Comparison of ENCODE assay signal across 33 cellular contexts in the genomic region with DNA sequence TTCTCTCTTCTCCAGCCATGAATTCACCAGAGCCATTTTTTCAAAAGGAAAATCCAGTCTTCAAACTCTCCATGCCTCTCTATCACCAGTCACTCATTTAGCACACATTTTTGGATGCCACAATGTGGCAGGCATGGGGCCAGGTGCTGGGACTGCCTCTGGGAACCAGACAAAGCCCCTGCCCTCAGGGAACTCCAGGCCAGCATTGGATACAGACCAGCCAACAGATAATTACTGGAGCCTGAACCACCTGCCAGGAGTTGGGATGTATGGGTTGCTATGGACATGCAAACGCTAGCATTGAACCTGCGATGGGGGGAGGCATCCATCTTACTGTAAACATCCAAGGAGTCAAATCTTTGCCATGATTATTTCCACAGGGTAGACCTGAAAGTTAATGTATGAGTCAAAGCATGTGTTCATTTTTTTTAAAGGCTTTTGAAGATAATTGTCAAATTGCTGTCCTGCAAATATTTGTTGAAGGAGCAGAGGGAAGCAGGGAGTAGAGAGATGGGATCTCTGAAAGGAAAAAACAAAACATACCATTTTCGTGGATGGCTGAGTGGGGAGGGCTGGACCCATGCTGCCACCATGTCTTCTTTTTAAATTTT. TPM values are rescaled to one million over a fixed set of nuclear protein-coding genes. Genes with fewer than 3 reads are reported as not detected.
A peak's percentile ranks its signal among the peaks of the same experiment; 100 is the strongest.
DNase-seq lines count a peak whose midpoint lies in the region; ATAC-seq and TF ChIP-seq lines count a peak whose summit lies in the region.
"Had no signal": no experiment of that assay in that cellular context is flagged by ENCODE, and none has a peak within 500 bp of the region (broad histone marks: within the 10 kb centered on the region; RNA-seq: fewer than 3 reads in every experiment).

No MANE protein-coding gene starts in this region.

- H3K36me3 Mint-ChIP-seq in GM23338 (ENCODE audit: low read depth) (peaks cover 4% of the 10 kb centered on the region), HFFc6 (ENCODE audit: low read depth) (no peaks in the 10 kb centered on the region)
- H3K36me3 Mint-ChIP-seq: activated CD8-positive, alpha-beta memory T cell treated with anti-CD3 and anti-CD28 coated beads, Interleukin-2, amount 10 ng/mL, durations not matched to agents 7 days and 5 days; activated naive CD8-positive, alpha-beta T cell treated with anti-CD3 and anti-CD28 coated beads for 36 hours; stimulated activated memory B cell treated with anti-CD40 and anti-IgM and Interleukin-4, amounts not matched to agents 10 μg/mL and 1 μg/mL and 100 μg/mL, for 72 hours; T-cell had no signal

- no peak overlapping the region for H2AFZ ChIP-seq in GM23338
- H2AFZ ChIP-seq: hepatocyte had no signal

- H3F3A ChIP-seq in GM23338 (replicated peaks; ENCODE audit: low read depth): 0 out of 2 replicates have a peak, but pooled peaks cover 4% of the 10 kb centered on the region

- H3K27ac Mint-ChIP-seq in GM23338 (peak overlapping the region; percentile 2; the same call in 1 of the 2 replicates), HFFc6 (no peak overlapping the region)
- H3K27ac Mint-ChIP-seq: activated B cell treated with CpG ODN at 0.5 μM for 24 hours; activated CD8-positive, alpha-beta memory T cell treated with anti-CD3 and anti-CD28 coated beads, Interleukin-2, amount 10 ng/mL, durations not matched to agents 7 days and 5 days; activated naive CD8-positive, alpha-beta T cell treated with anti-CD3 and anti-CD28 coated beads for 36 hours; CD4-positive, alpha-beta T cell; nephron; stimulated activated memory B cell treated with anti-CD40 and anti-IgM and Interleukin-4, amounts not matched to agents 10 μg/mL and 1 μg/mL and 100 μg/mL, for 72 hours; T-cell had no signal

- H3K4me2 ChIP-seq in GM23338: peak overlapping the region; percentile 65
- H3K4me2 ChIP-seq: hepatocyte had no signal

- H3K4me1 Mint-ChIP-seq in GM23338: peaks cover 7% of the 10 kb centered on the region
- no peaks in the 10 kb centered on the region for H3K4me1 Mint-ChIP-seq in HFFc6 (ENCODE audit: low read depth)
- H3K4me1 Mint-ChIP-seq: activated B cell treated with CpG ODN at 0.5 μM for 24 hours; activated CD8-positive, alpha-beta memory T cell treated with anti-CD3 and anti-CD28 coated beads, Interleukin-2, amount 10 ng/mL, durations not matched to agents 7 days and 5 days; activated naive CD8-positive, alpha-beta T cell treated with anti-CD3 and anti-CD28 coated beads for 36 hours; nephron; stimulated activated memory B cell treated with anti-CD40 and anti-IgM and Interleukin-4, amounts not matched to agents 10 μg/mL and 1 μg/mL and 100 μg/mL, for 72 hours; T-cell had no signal

- no peaks in the 10 kb centered on the region for H3K9me2 ChIP-seq in GM23338 (ENCODE audit: insufficient read depth)

- H4K20me1 ChIP-seq in GM23338 (replicated peaks; ENCODE audit: insufficient read depth): no peaks in the 10 kb centered on the region

- no peaks in the 10 kb centered on the region for H3K36me3 ChIP-seq in GM23338 (ENCODE audit: insufficient read depth)
- H3K36me3 ChIP-seq: cardiac muscle cell, colonic mucosa, gastroesophageal sphincter, SJCRH30, transverse colon had no signal

- peak overlapping the region; percentile 17; the same call in 1 of the 2 replicates for H3K27ac ChIP-seq in 22Rv1
- H3K27ac ChIP-seq in GM23338 (ENCODE audit: low read depth): no peak overlapping the region
- H3K27ac ChIP-seq: cardiac muscle cell, colonic mucosa, gastroesophageal sphincter, hepatocyte, SJCRH30, transverse colon had no signal

- H3K9me3 Mint-ChIP-seq in GM23338 (peaks cover 10% of the 10 kb centered on the region), HFFc6 (no peaks in the 10 kb centered on the region)
- H3K9me3 Mint-ChIP-seq: activated B cell treated with CpG ODN at 0.5 μM for 24 hours; activated naive CD8-positive, alpha-beta T cell treated with anti-CD3 and anti-CD28 coated beads for 36 hours; activated T-cell treated with anti-CD3 and anti-CD28 coated beads, Interleukin-2, amount 50 U/mL, for 4 hours; CD4-positive, alpha-beta T cell; stimulated activated memory B cell treated with anti-CD40 and anti-IgM and Interleukin-4, amounts not matched to agents 10 μg/mL and 1 μg/mL and 100 μg/mL, for 72 hours; T-cell had no signal

- no peak overlapping the region for H3K4me3 Mint-ChIP-seq in GM23338
- H3K4me3 Mint-ChIP-seq in HFFc6: no peak overlapping the region
- H3K4me3 Mint-ChIP-seq: activated B cell treated with CpG ODN at 0.5 μM for 24 hours; activated CD8-positive, alpha-beta memory T cell treated with anti-CD3 and anti-CD28 coated beads, Interleukin-2, amount 10 ng/mL, durations not matched to agents 7 days and 5 days; activated naive CD8-positive, alpha-beta T cell treated with anti-CD3 and anti-CD28 coated beads for 36 hours; activated T-cell treated with anti-CD3 and anti-CD28 coated beads, Interleukin-2, amount 50 U/mL, for 4 hours; CD4-positive, alpha-beta T cell; nephron; stimulated activated memory B cell treated with anti-CD40 and anti-IgM and Interleukin-4, amounts not matched to agents 10 μg/mL and 1 μg/mL and 100 μg/mL, for 72 hours; T-cell had no signal

- no peaks in the 10 kb centered on the region for H3K79me2 ChIP-seq in GM23338 (replicated peaks; ENCODE audit: insufficient read depth)
- H3K79me2 ChIP-seq: hepatocyte had no signal

- peaks cover 7% of the 10 kb centered on the region for H3K4me1 ChIP-seq in GM23338 (ENCODE audit: insufficient read depth)
- H3K4me1 ChIP-seq: colonic mucosa, gastroesophageal sphincter, SJCRH30, transverse colon had no signal

- H3K4me3 ChIP-seq in GM23338: no peak overlapping the region
- H3K4me3 ChIP-seq: cardiac muscle cell, colonic mucosa, gastroesophageal sphincter, hepatocyte, K562, SJCRH30, transverse colon had no signal

- ATAC-seq in GM23338: peak; percentile 81
- ATAC-seq: activated CD8-positive, alpha-beta memory T cell treated with anti-CD3 and anti-CD28 coated beads, Interleukin-2, amount 10 ng/mL, durations not matched to agents 7 days and 5 days; activated T-cell treated with anti-CD3 and anti-CD28 coated beads, Interleukin-2, amount 50 U/mL, for 4 hours; gastroesophageal sphincter; K562; left cardiac atrium; stimulated activated memory B cell treated with anti-CD40 and anti-IgM and Interleukin-4, amounts not matched to agents 10 μg/mL and 1 μg/mL and 100 μg/mL, for 72 hours; T-cell had no signal

- H3K27me3 ChIP-seq in GM23338 (ENCODE audit: insufficient read depth): no peaks in the 10 kb centered on the region
- H3K27me3 ChIP-seq: cardiac muscle cell, colonic mucosa, hepatocyte, SJCRH30, transverse colon had no signal

- DNase-seq in GM23338 (ENCODE audit: low spot score) (no peak), NCI-H146 treated with DMSO at 0.1 percent for 48 hours (lab: John Stamatoyannopoulos, UW; ENCODE audit: unreplicated experiment) (peak; percentile 98), NCI-H748 treated with DMSO at 0.1 percent for 48 hours (lab: John Stamatoyannopoulos, UW) (peak; percentile 92), iPS-NIHi7 (ENCODE audit: extremely low spot score) (no peak), HFFc6 (no peak), anterior cingulate cortex (lab: John Stamatoyannopoulos, UW) (no peak), GDM1 (lab: John Stamatoyannopoulos, UW) (no peak)
- DNase-seq: activated B cell treated with CpG ODN at 0.5 μM for 24 hours; activated CD4-positive, alpha-beta T cell treated with anti-CD3 and anti-CD28 coated beads, Interleukin-2, amount 50 U/mL, for 4 hours; activated CD8-positive, alpha-beta memory T cell treated with anti-CD3 and anti-CD28 coated beads, Interleukin-2, amount 10 ng/mL, durations not matched to agents 7 days and 5 days; activated gamma-delta T cell; activated naive CD8-positive, alpha-beta T cell treated with anti-CD3 and anti-CD28 coated beads for 36 hours; activated T-cell treated with anti-CD3 and anti-CD28 coated beads, Interleukin-2, amount 50 U/mL, for 4 hours; AML-193; CD4-positive, alpha-beta T cell; colonic mucosa; DMS153; effector CD4-positive, alpha-beta T cell; left cardiac atrium; mammary epithelial cell; NCI-H1048; NCI-H526 treated with DMSO at 0.1 percent for 48 hours; SJCRH30; T-cell; transverse colon had no signal

- TF ChIP-seq CTCF in 22Rv1 (IDR thresholded peaks at IDR 0.05) (no peak), GM23338 (conservative IDR thresholded peaks at IDR 0.05; ENCODE audit: low read depth in 2 of 2) (no peak), HFFc6 (IDR thresholded peaks at IDR 0.05) (no peak)

- peaks cover 6% of the 10 kb centered on the region for H3K27me3 Mint-ChIP-seq in GM23338 (ENCODE audit: insufficient read depth, low read depth, poor library complexity)
- H3K27me3 Mint-ChIP-seq in HFFc6 (ENCODE audit: insufficient read depth): peaks cover 27% of the 10 kb centered on the region

TF ChIP-seq in GM23338, 12 proteins besides CTCF, POLR2A, EP300 and RAD21 (continues in another document):
- TF ChIP-seq EZH2phosphoT487 (IDR thresholded peaks at IDR 0.05; ENCODE audit: unreplicated experiment) (no peak), POLR2AphosphoS5 (IDR thresholded peaks at IDR 0.05; ENCODE audit: low read depth) (no peak), CREB1 (CRISPR knock-in tag; IDR thresholded peaks at IDR 0.05; ENCODE audit: low read depth) (no peak), JUNB (IDR thresholded peaks at IDR 0.05; ENCODE audit: unreplicated experiment) (no peak), NANOG (IDR thresholded peaks at IDR 0.05; ENCODE audit: borderline replicate concordance) (no peak)
- TF ChIP-seq, protein P1, sequence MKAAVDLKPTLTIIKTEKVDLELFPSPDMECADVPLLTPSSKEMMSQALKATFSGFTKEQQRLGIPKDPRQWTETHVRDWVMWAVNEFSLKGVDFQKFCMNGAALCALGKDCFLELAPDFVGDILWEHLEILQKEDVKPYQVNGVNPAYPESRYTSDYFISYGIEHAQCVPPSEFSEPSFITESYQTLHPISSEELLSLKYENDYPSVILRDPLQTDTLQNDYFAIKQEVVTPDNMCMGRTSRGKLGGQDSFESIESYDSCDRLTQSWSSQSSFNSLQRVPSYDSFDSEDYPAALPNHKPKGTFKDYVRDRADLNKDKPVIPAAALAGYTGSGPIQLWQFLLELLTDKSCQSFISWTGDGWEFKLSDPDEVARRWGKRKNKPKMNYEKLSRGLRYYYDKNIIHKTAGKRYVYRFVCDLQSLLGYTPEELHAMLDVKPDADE (IDR thresholded peaks at IDR 0.05): no peak

RNA-seq across cellular contexts. Expression of a gene that starts 43.2 kb away (rescaled TPM):
- 9.2 and 13.8 TPM in 2 replicates for total RNA-seq in GM23338 (2014; rRNA removed; shearing (Covaris generic))
- polyA plus RNA-seq in GM23338 (2016; fragmentation: Nextera tagmentation; extraction: Ambion mirVana): 8.2 and 8.6 TPM in 2 replicates
- total RNA-seq in HFFc6 (2021; fragmentation: NEBNext Ultra II Directional; extraction: Animal tissue kit (Norgen Biotek cat#: 25700)): under 1 TPM in 5 of 6 experiments, not detected in 1; 0.09 to 0.23 (median 0.18) TPM
- total RNA-seq: activated B cell treated with CpG ODN at 0.5 μM for 24 hours; activated naive CD8-positive, alpha-beta T cell treated with anti-CD3 and anti-CD28 coated beads for 36 hours; CD4-positive, alpha-beta T cell; RPMI7951; T-cell had no signal

RNA-seq across cellular contexts. Expression of a gene that starts 57.6 kb away (rescaled TPM):
- 47.5 and 48.1 TPM in 2 replicates for total RNA-seq in GM23338 (2014; rRNA removed; shearing (Covaris generic))
- polyA plus RNA-seq in GM23338 (2016; fragmentation: Nextera tagmentation; extraction: Ambion mirVana): 437 and 458 TPM in 2 replicates
- total RNA-seq in HFFc6 (2021; fragmentation: NEBNext Ultra II Directional; extraction: Animal tissue kit (Norgen Biotek cat#: 25700)): 1,000 to 10,000 TPM; 1,016 to 1,211 (median 1,126) TPM

Comparison
In these comparisons a context has a peak if more than half of its experiments do, and no peak if none do; other contexts are left out.
1. DNase-seq: peak in NCI-H146 treated with DMSO at 0.1 percent for 48 hours (single experiment) and NCI-H748 treated with DMSO at 0.1 percent for 48 hours (single experiment); none in GM23338 (single experiment), iPS-NIHi7 (single experiment), HFFc6 (single experiment), anterior cingulate cortex (0 of 58) and GDM1 (single experiment).
2. RNA of a gene that starts 57.6 kb away (total RNA-seq): 1,016 to 1,211 TPM in HFFc6; 47.5 to 48.1 TPM in GM23338; every median in the first group is over 10 times any median in the second.